19 cellular contexts compared by ENCODE assay signal in the genomic region with DNA sequence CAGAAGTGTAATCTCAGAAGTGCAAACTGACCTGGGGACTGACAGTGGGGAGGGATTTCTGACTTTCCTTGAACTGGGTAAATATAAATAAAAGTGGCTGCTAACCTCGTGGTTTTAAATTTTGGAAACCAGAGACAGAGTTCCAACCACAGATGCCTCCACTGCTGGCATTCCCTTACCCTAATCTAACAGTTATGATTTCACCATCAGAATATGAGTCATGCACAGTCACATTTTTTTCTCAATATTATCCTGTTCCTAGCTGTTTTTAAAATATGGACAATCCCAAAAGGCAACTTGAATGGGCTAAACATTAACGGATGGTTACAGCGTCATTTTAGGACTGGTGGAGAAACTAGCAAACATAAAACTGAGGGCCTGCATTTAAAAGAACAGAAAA.
DNase-seq lines count a peak whose midpoint lies in the region; ATAC-seq and TF ChIP-seq lines count a peak whose summit lies in the region.
"Had no signal": no experiment of that assay in that cellular context is flagged by ENCODE, and none has a peak within 500 bp of the region (broad histone marks: within the 10 kb centered on the region; RNA-seq: fewer than 3 reads in every experiment).

No MANE protein-coding gene starts in this region.

- DNase-seq in HS-5 (ENCODE audit: low read depth) (peak; percentile 82), RPMI7951 (ENCODE audit: low read depth) (peak; percentile 58), fibroblast of pulmonary artery (ENCODE audit: low read depth) (peak; percentile 74), sciatic nerve (ENCODE audit: low spot score) (no peak), GM10266 (ENCODE audit: extremely low spot score) (no peak), WERI-Rb-1 (no peak), left colon (no peak)
- DNase-seq in effector memory CD4-positive, alpha-beta T cell, result no peak
- DNase-seq: activated CD4-positive, CD25-positive, alpha-beta regulatory T cell treated with anti-CD3 and anti-CD28 coated beads, Interleukin-2, amount 50 U/mL, for 72 hours; activated CD8-positive, alpha-beta memory T cell treated with anti-CD3 and anti-CD28 coated beads, Interleukin-2, amount 50 U/mL, for 4 hours; DMS 273 treated with DMSO at 0.1 percent for 48 hours; heart left ventricle; NCI-H82; ovary; SHP77; thyroid gland had no signal

- intact Hi-C loops in sciatic nerve (cut with DNase I), result no loop called here
- intact Hi-C loops in left colon (cut with DNase I, micrococcal nuclease), result no loop called here

- TF ChIP-seq CTCF in fibroblast of pulmonary artery (IDR thresholded peaks at IDR 0.05; ENCODE audit: low read length, missing control alignments), result no peak
- TF ChIP-seq CTCF in GM10266 (IDR thresholded peaks at IDR 0.05; ENCODE audit: control insufficient read depth, insufficient read depth, low read depth, missing control alignments), result no peak
- no peak for TF ChIP-seq CTCF in WERI-Rb-1 (IDR thresholded peaks at IDR 0.05; ENCODE audit: low read depth, low read length)

- ATAC-seq in sciatic nerve, result peak; percentile 70
- ATAC-seq in left colon, result no peak
- ATAC-seq: activated naive CD4-positive, alpha-beta T cell treated with anti-CD3 and anti-CD28 coated beads, Interleukin-2, amount 50 U/mL, for 72 hours had no signal

- H3K27ac ChIP-seq in WERI-Rb-1, result no peak overlapping the region
- no peak overlapping the region for H3K27ac ChIP-seq in effector memory CD4-positive, alpha-beta T cell (ENCODE audit: insufficient read depth, low read length, poor library complexity, severe bottlenecking)
- H3K27ac ChIP-seq: BLaER1 treated with 17β-estradiol and CSF1 and Interleukin-3, amounts not matched to agents 10 nM and 100 nM; cardiac muscle cell; heart left ventricle; ovary; thyroid gland had no signal

- H3K4me3 ChIP-seq in fibroblast of pulmonary artery (replicated peaks; ENCODE audit: low read depth, low read length) (no peak overlapping the region), WERI-Rb-1 (ENCODE audit: low read depth, low read length) (no peak overlapping the region)
- no peak overlapping the region for H3K4me3 ChIP-seq in effector memory CD4-positive, alpha-beta T cell (ENCODE audit: insufficient read depth, low read depth, low read length, poor library complexity, severe bottlenecking)
- H3K4me3 ChIP-seq: BLaER1 treated with 17β-estradiol and CSF1 and Interleukin-3, amounts not matched to agents 10 nM and 100 nM; cardiac muscle cell; heart left ventricle; ovary; thyroid gland had no signal

- H3K9me3 ChIP-seq in WERI-Rb-1 (ENCODE audit: severe bottlenecking), result no peaks in the 10 kb centered on the region
- no peaks in the 10 kb centered on the region for H3K9me3 ChIP-seq in effector memory CD4-positive, alpha-beta T cell (ENCODE audit: control insufficient read depth, low read length)
- H3K9me3 ChIP-seq: heart left ventricle, ovary, thyroid gland had no signal

- H3K36me3 ChIP-seq in WERI-Rb-1, result no peaks in the 10 kb centered on the region
- H3K36me3 ChIP-seq in effector memory CD4-positive, alpha-beta T cell (ENCODE audit: control insufficient read depth, insufficient read depth, low read length), result no peaks in the 10 kb centered on the region
- H3K36me3 ChIP-seq: ovary had no signal

- H3K4me1 ChIP-seq in effector memory CD4-positive, alpha-beta T cell (ENCODE audit: control insufficient read depth, insufficient read depth, low read length, poor library complexity, severe bottlenecking), result no peaks in the 10 kb centered on the region
- H3K4me1 ChIP-seq: heart left ventricle had no signal

- peaks cover 42% of the 10 kb centered on the region for H3K27me3 ChIP-seq in WERI-Rb-1 (ENCODE audit: insufficient read depth, low read depth, severe bottlenecking)
- H3K27me3 ChIP-seq in effector memory CD4-positive, alpha-beta T cell (replicated peaks; ENCODE audit: control insufficient read depth, insufficient read depth, low read length, poor library complexity, severe bottlenecking), result no peaks in the 10 kb centered on the region
- H3K27me3 ChIP-seq: BLaER1 treated with 17β-estradiol and CSF1 and Interleukin-3, amounts not matched to agents 10 nM and 100 nM; cardiac muscle cell; heart left ventricle; ovary; thyroid gland had no signal

Comparison
In these comparisons a context has a peak if more than half of its experiments do, and no peak if none do; other contexts are left out.
1. DNase-seq: peak in HS-5 (single experiment), RPMI7951 (single experiment) and fibroblast of pulmonary artery (single experiment); none in sciatic nerve (single experiment), GM10266 (single experiment), WERI-Rb-1 (single experiment), left colon (0 of 2) and effector memory CD4-positive, alpha-beta T cell (0 of 3).